Comparison of ENCODE assay signal across 1 cellular context in the genomic region with DNA sequence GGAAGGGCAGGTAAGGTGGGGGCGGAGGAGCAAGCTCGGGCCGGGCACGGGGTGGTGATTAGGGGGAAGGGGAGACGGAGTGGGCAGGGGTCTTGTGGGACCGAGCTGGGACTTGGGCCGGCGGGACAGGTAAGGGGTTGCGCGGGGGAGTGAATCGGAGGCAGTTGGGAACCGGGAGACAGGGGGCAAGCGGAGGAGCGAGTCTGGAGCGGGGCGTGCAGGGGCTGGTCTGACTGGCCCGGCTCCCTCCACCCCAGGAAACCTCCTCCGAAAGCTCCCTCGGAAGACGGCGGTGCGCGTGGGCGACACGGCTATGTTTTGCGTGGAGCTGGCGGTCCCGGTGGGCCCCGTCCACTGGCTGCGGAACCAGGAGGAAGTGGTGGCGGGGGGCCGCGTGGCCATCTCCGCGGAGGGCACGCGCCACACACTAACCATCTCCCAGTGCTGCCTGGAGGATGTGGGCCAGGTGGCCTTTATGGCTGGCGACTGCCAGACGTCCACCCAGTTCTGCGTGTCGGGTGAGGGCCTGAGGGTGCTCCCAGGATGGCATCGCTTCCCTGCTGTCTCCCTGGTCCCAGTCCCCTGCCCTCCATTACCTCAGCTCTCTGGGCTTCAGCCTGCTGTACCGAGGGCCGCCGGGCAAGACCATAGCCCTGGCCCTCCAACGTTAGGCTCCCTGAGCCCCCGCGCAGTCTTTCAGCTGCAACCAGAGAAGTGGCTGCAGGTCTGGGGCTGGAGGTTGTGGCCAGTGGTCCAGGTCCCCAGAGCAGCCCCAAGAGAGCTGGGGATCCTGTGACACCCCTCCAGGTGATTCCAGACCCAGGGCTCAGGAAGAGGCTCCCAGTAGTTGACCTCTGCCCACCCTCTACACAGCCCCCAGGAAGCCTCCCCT.
TF ChIP-seq lines count a peak whose summit lies in the region.

No MANE protein-coding gene starts in this region.

TF ChIP-seq in HEK293, 187 proteins besides CTCF, POLR2A, EP300 and RAD21 (continued from another document and continues in another):
- TF ChIP-seq ZBTB7A (tag by site-specific recombination; IDR thresholded peaks at IDR 0.05; ENCODE audit: low read depth): peak; percentile 42; the same call in 1 of the 2 replicates
- TF ChIP-seq ZEB2 (tag by site-specific recombination; IDR thresholded peaks at IDR 0.05): no peak
- no peak for TF ChIP-seq ZNF664 (tag by site-specific recombination; IDR thresholded peaks at IDR 0.05)
- TF ChIP-seq, protein P1, sequence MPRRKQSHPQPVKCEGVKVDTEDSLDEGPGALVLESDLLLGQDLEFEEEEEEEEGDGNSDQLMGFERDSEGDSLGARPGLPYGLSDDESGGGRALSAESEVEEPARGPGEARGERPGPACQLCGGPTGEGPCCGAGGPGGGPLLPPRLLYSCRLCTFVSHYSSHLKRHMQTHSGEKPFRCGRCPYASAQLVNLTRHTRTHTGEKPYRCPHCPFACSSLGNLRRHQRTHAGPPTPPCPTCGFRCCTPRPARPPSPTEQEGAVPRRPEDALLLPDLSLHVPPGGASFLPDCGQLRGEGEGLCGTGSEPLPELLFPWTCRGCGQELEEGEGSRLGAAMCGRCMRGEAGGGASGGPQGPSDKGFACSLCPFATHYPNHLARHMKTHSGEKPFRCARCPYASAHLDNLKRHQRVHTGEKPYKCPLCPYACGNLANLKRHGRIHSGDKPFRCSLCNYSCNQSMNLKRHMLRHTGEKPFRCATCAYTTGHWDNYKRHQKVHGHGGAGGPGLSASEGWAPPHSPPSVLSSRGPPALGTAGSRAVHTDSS (tag by site-specific recombination; IDR thresholded peaks at IDR 0.05): no peak
- TF ChIP-seq ZNF843 (tag by site-specific recombination; IDR thresholded peaks at IDR 0.05): no peak
- TF ChIP-seq, protein P2, sequence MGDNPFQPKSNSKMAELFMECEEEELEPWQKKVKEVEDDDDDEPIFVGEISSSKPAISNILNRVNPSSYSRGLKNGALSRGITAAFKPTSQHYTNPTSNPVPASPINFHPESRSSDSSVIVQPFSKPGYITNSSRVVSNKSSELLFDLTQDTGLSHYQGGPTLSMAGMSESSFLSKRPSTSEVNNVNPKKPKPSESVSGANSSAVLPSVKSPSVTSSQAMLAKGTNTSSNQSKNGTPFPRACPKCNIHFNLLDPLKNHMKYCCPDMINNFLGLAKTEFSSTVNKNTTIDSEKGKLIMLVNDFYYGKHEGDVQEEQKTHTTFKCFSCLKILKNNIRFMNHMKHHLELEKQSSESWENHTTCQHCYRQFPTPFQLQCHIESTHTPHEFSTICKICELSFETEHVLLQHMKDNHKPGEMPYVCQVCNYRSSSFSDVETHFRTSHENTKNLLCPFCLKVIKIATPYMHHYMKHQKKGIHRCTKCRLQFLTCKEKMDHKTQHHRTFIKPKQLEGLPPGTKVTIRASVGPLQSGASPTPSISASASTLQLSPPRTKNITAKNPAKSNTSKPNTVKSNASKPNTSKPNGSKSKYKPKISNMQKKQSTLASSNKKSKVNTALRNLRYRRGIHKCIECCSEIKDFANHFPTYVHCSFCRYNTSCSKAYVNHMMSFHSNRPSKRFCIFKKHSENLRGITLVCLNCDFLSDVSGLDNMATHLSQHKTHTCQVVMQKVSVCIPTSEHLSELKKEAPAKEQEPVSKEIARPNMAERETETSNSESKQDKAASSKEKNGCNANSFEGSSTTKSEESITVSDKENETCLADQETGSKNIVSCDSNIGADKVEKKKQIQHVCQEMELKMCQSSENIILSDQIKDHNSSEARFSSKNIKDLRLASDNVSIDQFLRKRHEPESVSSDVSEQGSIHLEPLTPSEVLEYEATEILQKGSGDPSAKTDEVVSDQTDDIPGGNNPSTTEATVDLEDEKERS (tag by site-specific recombination; IDR thresholded peaks at IDR 0.05): no peak
- no peak for TF ChIP-seq ZNF23 (tag by site-specific recombination; IDR thresholded peaks at IDR 0.05; ENCODE audit: borderline replicate concordance)
- TF ChIP-seq TRIM28 (IDR thresholded peaks at IDR 0.05; ENCODE audit: borderline replicate concordance, low read length): no peak
- TF ChIP-seq ZNF366 (tag by site-specific recombination; conservative IDR thresholded peaks at IDR 0.05): no peak
- no peak for TF ChIP-seq ZNF266 (tag by site-specific recombination; IDR thresholded peaks at IDR 0.05; ENCODE audit: low read depth)
- no peak for TF ChIP-seq ZBTB21 (tag by site-specific recombination; IDR thresholded peaks at IDR 0.05)
- TF ChIP-seq FEZF1 (tag by site-specific recombination; IDR thresholded peaks at IDR 0.05): no peak
- TF ChIP-seq, protein P3, sequence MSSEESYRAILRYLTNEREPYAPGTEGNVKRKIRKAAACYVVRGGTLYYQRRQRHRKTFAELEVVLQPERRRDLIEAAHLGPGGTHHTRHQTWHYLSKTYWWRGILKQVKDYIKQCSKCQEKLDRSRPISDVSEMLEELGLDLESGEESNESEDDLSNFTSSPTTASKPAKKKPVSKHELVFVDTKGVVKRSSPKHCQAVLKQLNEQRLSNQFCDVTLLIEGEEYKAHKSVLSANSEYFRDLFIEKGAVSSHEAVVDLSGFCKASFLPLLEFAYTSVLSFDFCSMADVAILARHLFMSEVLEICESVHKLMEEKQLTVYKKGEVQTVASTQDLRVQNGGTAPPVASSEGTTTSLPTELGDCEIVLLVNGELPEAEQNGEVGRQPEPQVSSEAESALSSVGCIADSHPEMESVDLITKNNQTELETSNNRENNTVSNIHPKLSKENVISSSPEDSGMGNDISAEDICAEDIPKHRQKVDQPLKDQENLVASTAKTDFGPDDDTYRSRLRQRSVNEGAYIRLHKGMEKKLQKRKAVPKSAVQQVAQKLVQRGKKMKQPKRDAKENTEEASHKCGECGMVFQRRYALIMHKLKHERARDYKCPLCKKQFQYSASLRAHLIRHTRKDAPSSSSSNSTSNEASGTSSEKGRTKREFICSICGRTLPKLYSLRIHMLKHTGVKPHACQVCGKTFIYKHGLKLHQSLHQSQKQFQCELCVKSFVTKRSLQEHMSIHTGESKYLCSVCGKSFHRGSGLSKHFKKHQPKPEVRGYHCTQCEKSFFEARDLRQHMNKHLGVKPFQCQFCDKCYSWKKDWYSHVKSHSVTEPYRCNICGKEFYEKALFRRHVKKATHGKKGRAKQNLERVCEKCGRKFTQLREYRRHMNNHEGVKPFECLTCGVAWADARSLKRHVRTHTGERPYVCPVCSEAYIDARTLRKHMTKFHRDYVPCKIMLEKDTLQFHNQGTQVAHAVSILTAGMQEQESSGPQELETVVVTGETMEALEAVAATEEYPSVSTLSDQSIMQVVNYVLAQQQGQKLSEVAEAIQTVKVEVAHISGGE (tag by site-specific recombination; conservative IDR thresholded peaks at IDR 0.05; ENCODE audit: low read depth): 0 out of 2 replicates have a peak, but pooled peaks have one; percentile 10
- no peak for TF ChIP-seq ZNF76 (tag by site-specific recombination; IDR thresholded peaks at IDR 0.05; ENCODE audit: borderline replicate concordance, low read depth)
- TF ChIP-seq, protein P4, sequence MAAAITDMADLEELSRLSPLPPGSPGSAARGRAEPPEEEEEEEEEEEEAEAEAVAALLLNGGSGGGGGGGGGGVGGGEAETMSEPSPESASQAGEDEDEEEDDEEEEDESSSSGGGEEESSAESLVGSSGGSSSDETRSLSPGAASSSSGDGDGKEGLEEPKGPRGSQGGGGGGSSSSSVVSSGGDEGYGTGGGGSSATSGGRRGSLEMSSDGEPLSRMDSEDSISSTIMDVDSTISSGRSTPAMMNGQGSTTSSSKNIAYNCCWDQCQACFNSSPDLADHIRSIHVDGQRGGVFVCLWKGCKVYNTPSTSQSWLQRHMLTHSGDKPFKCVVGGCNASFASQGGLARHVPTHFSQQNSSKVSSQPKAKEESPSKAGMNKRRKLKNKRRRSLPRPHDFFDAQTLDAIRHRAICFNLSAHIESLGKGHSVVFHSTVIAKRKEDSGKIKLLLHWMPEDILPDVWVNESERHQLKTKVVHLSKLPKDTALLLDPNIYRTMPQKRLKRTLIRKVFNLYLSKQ (tag by site-specific recombination; IDR thresholded peaks at IDR 0.05; ENCODE audit: borderline replicate concordance): 0 out of 2 replicates have a peak, but pooled peaks have one; percentile 31
- TF ChIP-seq ZNF423 (tag by site-specific recombination; IDR thresholded peaks at IDR 0.05): no peak
- no peak for TF ChIP-seq OSR2 (tag by site-specific recombination; IDR thresholded peaks at IDR 0.05)
- no peak for TF ChIP-seq ZNF302 (tag by site-specific recombination; IDR thresholded peaks at IDR 0.05; ENCODE audit: low read depth)
- no peak for TF ChIP-seq ZSCAN16 (tag by site-specific recombination; IDR thresholded peaks at IDR 0.05)
- no peak for TF ChIP-seq ZNF777 (tag by site-specific recombination; IDR thresholded peaks at IDR 0.05; ENCODE audit: borderline replicate concordance)
- TF ChIP-seq, protein P5, sequence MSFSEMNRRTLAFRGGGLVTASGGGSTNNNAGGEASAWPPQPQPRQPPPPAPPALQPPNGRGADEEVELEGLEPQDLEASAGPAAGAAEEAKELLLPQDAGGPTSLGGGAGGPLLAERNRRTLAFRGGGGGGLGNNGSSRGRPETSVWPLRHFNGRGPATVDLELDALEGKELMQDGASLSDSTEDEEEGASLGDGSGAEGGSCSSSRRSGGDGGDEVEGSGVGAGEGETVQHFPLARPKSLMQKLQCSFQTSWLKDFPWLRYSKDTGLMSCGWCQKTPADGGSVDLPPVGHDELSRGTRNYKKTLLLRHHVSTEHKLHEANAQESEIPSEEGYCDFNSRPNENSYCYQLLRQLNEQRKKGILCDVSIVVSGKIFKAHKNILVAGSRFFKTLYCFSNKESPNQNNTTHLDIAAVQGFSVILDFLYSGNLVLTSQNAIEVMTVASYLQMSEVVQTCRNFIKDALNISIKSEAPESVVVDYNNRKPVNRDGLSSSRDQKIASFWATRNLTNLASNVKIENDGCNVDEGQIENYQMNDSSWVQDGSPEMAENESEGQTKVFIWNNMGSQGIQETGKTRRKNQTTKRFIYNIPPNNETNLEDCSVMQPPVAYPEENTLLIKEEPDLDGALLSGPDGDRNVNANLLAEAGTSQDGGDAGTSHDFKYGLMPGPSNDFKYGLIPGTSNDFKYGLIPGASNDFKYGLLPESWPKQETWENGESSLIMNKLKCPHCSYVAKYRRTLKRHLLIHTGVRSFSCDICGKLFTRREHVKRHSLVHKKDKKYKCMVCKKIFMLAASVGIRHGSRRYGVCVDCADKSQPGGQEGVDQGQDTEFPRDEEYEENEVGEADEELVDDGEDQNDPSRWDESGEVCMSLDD (tag by site-specific recombination; IDR thresholded peaks at IDR 0.05): 0 out of 2 replicates have a peak, but pooled peaks have one; percentile 32
- TF ChIP-seq ZNF624 (tag by site-specific recombination; IDR thresholded peaks at IDR 0.05): no peak
- TF ChIP-seq, protein P6, sequence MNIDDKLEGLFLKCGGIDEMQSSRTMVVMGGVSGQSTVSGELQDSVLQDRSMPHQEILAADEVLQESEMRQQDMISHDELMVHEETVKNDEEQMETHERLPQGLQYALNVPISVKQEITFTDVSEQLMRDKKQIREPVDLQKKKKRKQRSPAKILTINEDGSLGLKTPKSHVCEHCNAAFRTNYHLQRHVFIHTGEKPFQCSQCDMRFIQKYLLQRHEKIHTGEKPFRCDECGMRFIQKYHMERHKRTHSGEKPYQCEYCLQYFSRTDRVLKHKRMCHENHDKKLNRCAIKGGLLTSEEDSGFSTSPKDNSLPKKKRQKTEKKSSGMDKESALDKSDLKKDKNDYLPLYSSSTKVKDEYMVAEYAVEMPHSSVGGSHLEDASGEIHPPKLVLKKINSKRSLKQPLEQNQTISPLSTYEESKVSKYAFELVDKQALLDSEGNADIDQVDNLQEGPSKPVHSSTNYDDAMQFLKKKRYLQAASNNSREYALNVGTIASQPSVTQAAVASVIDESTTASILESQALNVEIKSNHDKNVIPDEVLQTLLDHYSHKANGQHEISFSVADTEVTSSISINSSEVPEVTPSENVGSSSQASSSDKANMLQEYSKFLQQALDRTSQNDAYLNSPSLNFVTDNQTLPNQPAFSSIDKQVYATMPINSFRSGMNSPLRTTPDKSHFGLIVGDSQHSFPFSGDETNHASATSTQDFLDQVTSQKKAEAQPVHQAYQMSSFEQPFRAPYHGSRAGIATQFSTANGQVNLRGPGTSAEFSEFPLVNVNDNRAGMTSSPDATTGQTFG (tag by site-specific recombination; IDR thresholded peaks at IDR 0.05; ENCODE audit: borderline replicate concordance): no peak
- TF ChIP-seq, protein P7, sequence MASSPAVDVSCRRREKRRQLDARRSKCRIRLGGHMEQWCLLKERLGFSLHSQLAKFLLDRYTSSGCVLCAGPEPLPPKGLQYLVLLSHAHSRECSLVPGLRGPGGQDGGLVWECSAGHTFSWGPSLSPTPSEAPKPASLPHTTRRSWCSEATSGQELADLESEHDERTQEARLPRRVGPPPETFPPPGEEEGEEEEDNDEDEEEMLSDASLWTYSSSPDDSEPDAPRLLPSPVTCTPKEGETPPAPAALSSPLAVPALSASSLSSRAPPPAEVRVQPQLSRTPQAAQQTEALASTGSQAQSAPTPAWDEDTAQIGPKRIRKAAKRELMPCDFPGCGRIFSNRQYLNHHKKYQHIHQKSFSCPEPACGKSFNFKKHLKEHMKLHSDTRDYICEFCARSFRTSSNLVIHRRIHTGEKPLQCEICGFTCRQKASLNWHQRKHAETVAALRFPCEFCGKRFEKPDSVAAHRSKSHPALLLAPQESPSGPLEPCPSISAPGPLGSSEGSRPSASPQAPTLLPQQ (tag by site-specific recombination; IDR thresholded peaks at IDR 0.05): peak; percentile 32
- TF ChIP-seq ZFP41 (tag by site-specific recombination; IDR thresholded peaks at IDR 0.05; ENCODE audit: borderline replicate concordance): no peak
- no peak for TF ChIP-seq ZNF10 (tag by site-specific recombination; IDR thresholded peaks at IDR 0.05)
- no peak for TF ChIP-seq ZNF621 (tag by site-specific recombination; IDR thresholded peaks at IDR 0.05)
- TF ChIP-seq ZNF112 (tag by site-specific recombination; IDR thresholded peaks at IDR 0.05): no peak
- no peak for TF ChIP-seq ZNF133 (tag by site-specific recombination; IDR thresholded peaks at IDR 0.05)
- no peak for TF ChIP-seq ZNF239 (tag by site-specific recombination; IDR thresholded peaks at IDR 0.05)
- no peak for TF ChIP-seq ZNF623 (tag by site-specific recombination; IDR thresholded peaks at IDR 0.05)
- no peak for TF ChIP-seq ZNF658 (tag by site-specific recombination; IDR thresholded peaks at IDR 0.05)
- TF ChIP-seq KLF1 (tag by site-specific recombination; IDR thresholded peaks at IDR 0.05): 0 out of 2 replicates have a peak, but pooled peaks have one; percentile 5
- TF ChIP-seq ZBTB17 (tag by site-specific recombination; IDR thresholded peaks at IDR 0.05): no peak
- TF ChIP-seq, protein P8, sequence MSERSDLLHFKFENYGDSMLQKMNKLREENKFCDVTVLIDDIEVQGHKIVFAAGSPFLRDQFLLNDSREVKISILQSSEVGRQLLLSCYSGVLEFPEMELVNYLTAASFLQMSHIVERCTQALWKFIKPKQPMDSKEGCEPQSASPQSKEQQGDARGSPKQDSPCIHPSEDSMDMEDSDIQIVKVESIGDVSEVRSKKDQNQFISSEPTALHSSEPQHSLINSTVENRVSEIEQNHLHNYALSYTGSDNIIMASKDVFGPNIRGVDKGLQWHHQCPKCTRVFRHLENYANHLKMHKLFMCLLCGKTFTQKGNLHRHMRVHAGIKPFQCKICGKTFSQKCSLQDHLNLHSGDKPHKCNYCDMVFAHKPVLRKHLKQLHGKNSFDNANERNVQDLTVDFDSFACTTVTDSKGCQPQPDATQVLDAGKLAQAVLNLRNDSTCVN (tag by site-specific recombination; optimal IDR thresholded peaks at IDR 0.05): no peak
- no peak for TF ChIP-seq ZNF473 (tag by site-specific recombination; IDR thresholded peaks at IDR 0.05)
- no peak for TF ChIP-seq ZNF561 (tag by site-specific recombination; IDR thresholded peaks at IDR 0.05; ENCODE audit: borderline replicate concordance)
- TF ChIP-seq ZNF157 (tag by site-specific recombination; IDR thresholded peaks at IDR 0.05): 0 out of 2 replicates have a peak, but pooled peaks have one; percentile 23
- no peak for TF ChIP-seq ZNF155 (tag by site-specific recombination; IDR thresholded peaks at IDR 0.05)
- TF ChIP-seq ZFHX2 (tag by site-specific recombination; conservative IDR thresholded peaks at IDR 0.05): peak; percentile 85
